In the genomic region with DNA sequence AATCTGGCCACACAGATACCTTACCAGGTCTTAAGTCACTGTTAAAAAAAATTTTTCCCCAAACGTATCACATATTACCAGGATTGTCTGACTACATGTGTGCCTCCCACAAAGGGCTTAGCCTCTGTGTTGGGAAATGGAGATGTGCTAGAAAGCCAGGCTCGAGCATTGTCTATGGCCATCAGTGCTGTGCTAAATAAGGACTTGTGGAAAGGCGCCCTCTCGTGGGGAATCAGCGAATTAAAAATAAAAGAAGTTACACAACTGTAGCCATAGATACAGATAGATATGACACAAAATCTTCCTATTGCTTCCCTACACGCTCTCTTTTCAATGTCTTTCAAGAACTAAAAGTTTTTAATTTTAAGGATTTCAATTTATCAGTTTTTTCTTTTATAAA, we compare ENCODE assay signal across 8 cellular contexts. TPM values are rescaled to one million over a fixed set of nuclear protein-coding genes. Genes with fewer than 3 reads are reported as not detected.
DNase-seq lines count a peak whose midpoint lies in the region; ATAC-seq and TF ChIP-seq lines count a peak whose summit lies in the region.

No MANE protein-coding gene starts in this region.

- no peak overlapping the region for H2BK5ac ChIP-seq in IMR-90 (ENCODE audit: low read depth, low read length, poor library complexity, severe bottlenecking)

- ATAC-seq in IMR-90 (ENCODE audit: low read depth) (peak; percentile 41; the same call in 1 of the 2 replicates), left cardiac atrium (peak; percentile 34 to 61), HG03565 (IDR thresholded peaks at IDR 0.05; ENCODE audit: unreplicated experiment) (no peak)

- dilution Hi-C loops in IMR-90 (cut with HindIII; ENCODE audit: low sequenced_read_pairs, unreplicated experiment), result no loop called here

- no peaks in the 10 kb centered on the region for H3K9me3 ChIP-seq in IMR-90 (ENCODE audit: control insufficient read depth, insufficient read depth, low read length)
- peaks cover 0 to 13% (median 4%) of the 10 kb centered on the region in 8 donors for H3K9me3 ChIP-seq in spleen

- in situ Hi-C loops in IMR-90 (cut with MboI; ENCODE audit: low sequenced_read_pairs), result no loop called here

- H3K4me1 ChIP-seq in IMR-90 (ENCODE audit: control insufficient read depth, insufficient read depth, low read length), result no peaks in the 10 kb centered on the region
- H3K4me1 ChIP-seq in spleen, result peaks cover 0 to 26% (median 13%) of the 10 kb centered on the region in 6 donors

- no peaks in the 10 kb centered on the region for H3K79me1 ChIP-seq in IMR-90 (ENCODE audit: low read depth in 1 of 2, low read length in 2 of 2)

- H3K36me3 Mint-ChIP-seq in activated naive CD4-positive, alpha-beta T cell treated with anti-CD3 and anti-CD28 coated beads, Interleukin-2, amount 10 ng/mL, durations not matched to agents 7 days and 5 days, result no peaks in the 10 kb centered on the region

- no peak overlapping the region for H2AK9ac ChIP-seq in IMR-90 (replicated peaks; ENCODE audit: low read depth, low read length, poor library complexity)

- TF ChIP-seq CTCF in IMR-90 (conservative IDR thresholded peaks at IDR 0.05; ENCODE audit: low read depth, low read length) (peak; percentile 58), spleen (IDR thresholded peaks at IDR 0.05 in 8 of 11, conservative IDR thresholded peaks at IDR 0.05 in 3 of 11) (peak in 10 of 11 experiments; percentile 16 to 68 (median 52))

- H3K4ac ChIP-seq in IMR-90 (ENCODE audit: low read depth, low read length), result no peak overlapping the region

- no peak for TF ChIP-seq RAD21 in IMR-90 (IDR thresholded peaks at IDR 0.05; ENCODE audit: low read length)

- H4K91ac ChIP-seq in IMR-90 (ENCODE audit: insufficient read depth, low read depth, low read length), result no peak overlapping the region

- H4K8ac ChIP-seq in IMR-90 (ENCODE audit: low read depth in 2 of 2, low read length in 2 of 2), result no peak overlapping the region

- no peak overlapping the region for H3K56ac ChIP-seq in IMR-90 (ENCODE audit: extremely low read depth, insufficient read depth, low read length)

- no peak overlapping the region for H3K4me2 ChIP-seq in IMR-90 (ENCODE audit: low read depth, low read length)

- CTCF ChIA-PET in IMR-90 (lab: Yijun Ruan, JAX), result no interaction called here
- CTCF ChIA-PET in activated naive CD4-positive, alpha-beta T cell treated with anti-CD3 and anti-CD28 coated beads, Interleukin-2, amount 10 ng/mL, durations not matched to agents 7 days and 5 days (lab: Charles Lee), result no interaction called here

- no CpG with 5 or more reads among the region's 6 CpGs for WGBS in IMR-90 (ENCODE audit: extremely low coverage in 2 of 2, insufficient read length in 1 of 2), 2 experiments
- 7 to 12% (median 9%) methylated on average over 6 of the region's 6 CpGs for WGBS in spleen, 5 donors

- H3K9me1 ChIP-seq in IMR-90 (ENCODE audit: insufficient read depth, low read length), result no peaks in the 10 kb centered on the region

- H3K27ac Mint-ChIP-seq in activated naive CD4-positive, alpha-beta T cell treated with anti-CD3 and anti-CD28 coated beads, Interleukin-2, amount 10 ng/mL, durations not matched to agents 7 days and 5 days, result peak overlapping the region; percentile 69

- no peak overlapping the region for H2BK15ac ChIP-seq in IMR-90 (ENCODE audit: low read depth, low read length)

- H3K9me3 Mint-ChIP-seq in activated naive CD4-positive, alpha-beta T cell treated with anti-CD3 and anti-CD28 coated beads, Interleukin-2, amount 10 ng/mL, durations not matched to agents 7 days and 5 days, result no peaks in the 10 kb centered on the region

- intact Hi-C loops in IMR-90 (cut with micrococcal nuclease) (loop anchor here (2.0 kb wide), 1 partner anchor 319 kb away; no protein-coding TSS in a partner anchor), left cardiac atrium (cut with DNase I) (no loop called here), spleen (cut with DNase I; ENCODE audit: low total_unique reads) (no loop called here)

- H2AK5ac ChIP-seq in IMR-90 (ENCODE audit: low read depth, low read length), result no peak overlapping the region

- H3K18ac ChIP-seq in IMR-90 (ENCODE audit: low read depth, low read length), result no peak overlapping the region

- no peak overlapping the region for H3K23ac ChIP-seq in IMR-90 (ENCODE audit: low read depth, low read length)

- H2BK120ac ChIP-seq in IMR-90 (ENCODE audit: low read depth, low read length), result no peak overlapping the region

- H3K9ac ChIP-seq in IMR-90 (ENCODE audit: low read depth, low read length), result no peak overlapping the region

- POLR2A ChIA-PET in IMR-90 (lab: Charles Lee; ENCODE audit: unreplicated experiment), result no interaction called here

- TF ChIP-seq POLR2A in IMR-90 (IDR thresholded peaks at IDR 0.05; ENCODE audit: low read depth, low read length) (no peak), spleen (IDR thresholded peaks at IDR 0.05) (no peak)

- DNase-seq in CMK (ENCODE audit: low read depth) (peak; percentile 22), IMR-90 (peak; percentile 38), SHP77 treated with DMSO at 0.1 percent for 48 hours (lab: John Stamatoyannopoulos, UW) (peak; percentile 90), left cardiac atrium (peak; percentile 40), spleen (no peak), NCI-H774 (lab: John Stamatoyannopoulos, UW) (no peak)
- peak; percentile 71 for DNase-seq in activated naive CD4-positive, alpha-beta T cell treated with anti-CD3 and anti-CD28 coated beads, Interleukin-2, amount 10 ng/mL, durations not matched to agents 7 days and 5 days

- H4K5ac ChIP-seq in IMR-90 (ENCODE audit: low read depth, low read length), result no peak overlapping the region

- H3K14ac ChIP-seq in IMR-90 (replicated peaks; ENCODE audit: low read depth, low read length), result no peak overlapping the region

- H3K27ac ChIP-seq in IMR-90 (ENCODE audit: insufficient read depth, low read length), result no peak overlapping the region
- no peak overlapping the region for H3K27ac ChIP-seq in spleen

- H4K20me1 ChIP-seq in IMR-90 (ENCODE audit: insufficient read depth, low read length), result no peaks in the 10 kb centered on the region

- H3K4me3 Mint-ChIP-seq in activated naive CD4-positive, alpha-beta T cell treated with anti-CD3 and anti-CD28 coated beads, Interleukin-2, amount 10 ng/mL, durations not matched to agents 7 days and 5 days, result no peak overlapping the region

- H3K27me3 Mint-ChIP-seq in activated naive CD4-positive, alpha-beta T cell treated with anti-CD3 and anti-CD28 coated beads, Interleukin-2, amount 10 ng/mL, durations not matched to agents 7 days and 5 days, result peaks cover 4% of the 10 kb centered on the region

- no peak overlapping the region for H3K4me3 ChIP-seq in IMR-90 (ENCODE audit: insufficient read depth, low read depth, low read length)
- no peak overlapping the region for H3K4me3 ChIP-seq in spleen

- BruUV-seq in IMR-90 (replicated peaks; lab: Mats Ljungman, UMichigan), result no TSS peak

- H2BK20ac ChIP-seq in IMR-90 (ENCODE audit: low read depth, low read length), result no peak overlapping the region

- H3K4me1 Mint-ChIP-seq in activated naive CD4-positive, alpha-beta T cell treated with anti-CD3 and anti-CD28 coated beads, Interleukin-2, amount 10 ng/mL, durations not matched to agents 7 days and 5 days, result peaks cover 32% of the 10 kb centered on the region

- H3K27me3 ChIP-seq in IMR-90 (ENCODE audit: control insufficient read depth, insufficient read depth, low read length) (no peaks in the 10 kb centered on the region), spleen (replicated peaks in 1 of 7) (no peaks in the 10 kb centered on the region)

- no peak overlapping the region for H2AFZ ChIP-seq in IMR-90 (replicated peaks; ENCODE audit: low read length, poor library complexity)

- H3K36me3 ChIP-seq in IMR-90 (ENCODE audit: control insufficient read depth, insufficient read depth, low read length), result no peaks in the 10 kb centered on the region
- H3K36me3 ChIP-seq in spleen, result no peaks in the 10 kb centered on the region

TF ChIP-seq in IMR-90, 13 proteins besides CTCF, POLR2A, EP300 and RAD21:
- TF ChIP-seq, protein P1, sequence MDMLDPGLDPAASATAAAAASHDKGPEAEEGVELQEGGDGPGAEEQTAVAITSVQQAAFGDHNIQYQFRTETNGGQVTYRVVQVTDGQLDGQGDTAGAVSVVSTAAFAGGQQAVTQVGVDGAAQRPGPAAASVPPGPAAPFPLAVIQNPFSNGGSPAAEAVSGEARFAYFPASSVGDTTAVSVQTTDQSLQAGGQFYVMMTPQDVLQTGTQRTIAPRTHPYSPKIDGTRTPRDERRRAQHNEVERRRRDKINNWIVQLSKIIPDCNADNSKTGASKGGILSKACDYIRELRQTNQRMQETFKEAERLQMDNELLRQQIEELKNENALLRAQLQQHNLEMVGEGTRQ (IDR thresholded peaks at IDR 0.05; ENCODE audit: low read depth, low read length), result no peak
- TF ChIP-seq RFX5 (IDR thresholded peaks at IDR 0.05; ENCODE audit: low read depth, low read length) (peak; percentile 51; the same call in 1 of the 2 replicates), SMC3 (IDR thresholded peaks at IDR 0.05; ENCODE audit: low read depth, low read length) (peak; percentile 19; the same call in 1 of the 2 replicates), CEBPB (IDR thresholded peaks at IDR 0.05; ENCODE audit: low read depth, low read length) (peak; percentile 45; the same call in 1 of the 2 replicates)

RNA-seq across cellular contexts. Expression of gene CRNN, which starts 47.5 kb away (rescaled TPM):
- total RNA-seq in IMR-90 (2012; rRNA removed) (not detected in 2 replicates), left cardiac atrium (not detected), spleen (not detected)
- polyA plus RNA-seq in IMR-90 (2012; rRNA removed) (not detected in 2 replicates), spleen (1 to 10 TPM in 1 of 3 donors, under 1 TPM in 2; 0.11 to 2.2 (median 0.39) TPM)
- polyA plus RNA-seq in IMR-90 (2012; cell fraction: cytosol; rRNA removed), result not detected in 2 replicates
- not detected in 2 replicates for polyA plus RNA-seq in IMR-90 (2012; cell fraction: nucleus; rRNA removed; ENCODE audit: low replicate concordance)

RNA-seq across cellular contexts. Expression of gene LCE5A, which starts 49.1 kb away (rescaled TPM):
- total RNA-seq in IMR-90 (2012; rRNA removed) (not detected in 2 replicates), left cardiac atrium (not detected), spleen (not detected)
- polyA plus RNA-seq in IMR-90 (2012; rRNA removed) (not detected in 2 replicates), spleen (not detected)
- not detected in 2 replicates for polyA plus RNA-seq in IMR-90 (2012; cell fraction: cytosol; rRNA removed)
- polyA plus RNA-seq in IMR-90 (2012; cell fraction: nucleus; rRNA removed; ENCODE audit: low replicate concordance), result not detected in 2 replicates

RNA-seq across cellular contexts. Expression of gene CRCT1, which starts 52.7 kb away (rescaled TPM):
- total RNA-seq in IMR-90 (2012; rRNA removed), result not detected in 2 replicates
- not detected in 2 replicates for polyA plus RNA-seq in IMR-90 (2012; rRNA removed)
- polyA plus RNA-seq in IMR-90 (2012; cell fraction: cytosol; rRNA removed), result not detected in 2 replicates
- polyA plus RNA-seq in IMR-90 (2012; cell fraction: nucleus; rRNA removed; ENCODE audit: low replicate concordance), result not detected in 2 replicates
- total RNA-seq in left cardiac atrium, result not detected
- not detected for total RNA-seq in spleen
- under 1 TPM in 1 of 3 donors, not detected in 2; 0.99 TPM for polyA plus RNA-seq in spleen

Comparison
In these comparisons a context has a peak if more than half of its experiments do, and no peak if none do; other contexts are left out.
1. DNase-seq: peak in CMK (single experiment), IMR-90 (single experiment), SHP77 treated with DMSO at 0.1 percent for 48 hours (single experiment), activated naive CD4-positive, alpha-beta T cell treated with anti-CD3 and anti-CD28 coated beads, Interleukin-2, amount 10 ng/mL, durations not matched to agents 7 days and 5 days (single experiment) and left cardiac atrium (single experiment); none in spleen (single experiment) and NCI-H774 (single experiment).